18 cellular contexts compared by ENCODE assay signal in genomic region chr6:69880570-69880969, GRCh38. TPM values are rescaled to one million over a fixed set of nuclear protein-coding genes. Genes with fewer than 3 reads are reported as not detected.
DNase-seq lines count a peak whose midpoint lies in the region; ATAC-seq and TF ChIP-seq lines count a peak whose summit lies in the region.
"Had no signal": no experiment of that assay in that cellular context is flagged by ENCODE, and none has a peak within 500 bp of the region (broad histone marks: within the 10 kb centered on the region; RNA-seq: fewer than 3 reads in every experiment).

No MANE protein-coding gene starts in this region.

- no peak overlapping the region for H3K27ac ChIP-seq in SK-N-SH (ENCODE audit: low read depth in 2 of 2, low read length in 1 of 2)
- no peak overlapping the region for H3K27ac ChIP-seq in CD4-positive, alpha-beta memory T cell (ENCODE audit: low read depth, low read length)
- H3K27ac ChIP-seq: breast epithelium, heart right ventricle, neural progenitor cell had no signal

- DNase-seq in germinal center (ENCODE audit: low spot score) (peak; percentile 7), SK-N-SH (no peak)
- no peak for DNase-seq in CD4-positive, alpha-beta memory T cell
- no peak for DNase-seq in stimulated activated CD4-positive, alpha-beta T cell treated with anti-CD3 and anti-CD28 coated beads, Interleukin-4, amount 100 ng/mL, for 24 hours
- DNase-seq: activated CD4-positive, alpha-beta T cell treated with anti-CD3 and anti-CD28 coated beads, Interleukin-2, amount 50 U/mL, for 1 hour; activated T-cell treated with anti-CD3 and anti-CD28 coated beads, Interleukin-2, amount 50 U/mL, for 1 hour; heart right ventricle; NCI-H1105 treated with DMSO at 0.1 percent for 48 hours; SIG-M5 had no signal

- no peaks in the 10 kb centered on the region for H3K4me1 Mint-ChIP-seq in CD4-positive, alpha-beta memory T cell
- H3K4me1 Mint-ChIP-seq: neural progenitor cell had no signal

- no peak overlapping the region for H3K4me3 Mint-ChIP-seq in CD4-positive, alpha-beta memory T cell
- H3K4me3 Mint-ChIP-seq: activated naive CD8-positive, alpha-beta T cell; neural progenitor cell had no signal

- TF ChIP-seq RAD21 in SK-N-SH (IDR thresholded peaks at IDR 0.05; ENCODE audit: low read length): no peak

- intact Hi-C loops in CD4-positive, alpha-beta memory T cell (cut with micrococcal nuclease): no loop called here

- H3K79me2 ChIP-seq in SK-N-SH (ENCODE audit: insufficient read depth): no peaks in the 10 kb centered on the region

- peaks cover 0 to 4% of the 10 kb centered on the region in 2 experiments; a peak in 1 of 4 replicates for H3K4me1 ChIP-seq in SK-N-SH (ENCODE audit: control insufficient read depth in 1 of 2, insufficient read depth in 2 of 2, low read depth in 1 of 2, low read length in 1 of 2)
- no peaks in the 10 kb centered on the region for H3K4me1 ChIP-seq in CD4-positive, alpha-beta memory T cell (ENCODE audit: insufficient read depth, low read length)
- H3K4me1 ChIP-seq: breast epithelium, heart right ventricle, neural progenitor cell had no signal

- CTCF ChIA-PET in SK-N-SH (lab: Yijun Ruan, JAX): interaction anchor here (1.5 to 2.0 kb wide), 2 partner anchors 9 to 46 kb away, joined by 5 read pairs; no protein-coding TSS in a partner anchor
- CTCF ChIA-PET in CD4-positive, alpha-beta memory T cell (lab: Charles Lee; ENCODE audit: partially characterized antibody): no interaction called here

- 76% methylated on average over 3 of the region's 3 CpGs for WGBS in SK-N-SH (ENCODE audit: low lambda C conversion rate)

- no peaks in the 10 kb centered on the region for H3K9me2 ChIP-seq in SK-N-SH

- POLR2A ChIA-PET in SK-N-SH (lab: Yijun Ruan, JAX): no interaction called here
- POLR2A ChIA-PET in CD4-positive, alpha-beta memory T cell (lab: Charles Lee; ENCODE audit: partially characterized antibody): no interaction called here

- H3K27me3 Mint-ChIP-seq in CD4-positive, alpha-beta memory T cell: peaks cover 6 to 11% of the 10 kb centered on the region in 2 donors

- no peak overlapping the region for H2AFZ ChIP-seq in SK-N-SH (ENCODE audit: low read depth)
- H2AFZ ChIP-seq: neural progenitor cell had no signal

- TF ChIP-seq CTCF in SK-N-SH (IDR thresholded peaks at IDR 0.05): no peak

- no peak for TF ChIP-seq EP300 in SK-N-SH (IDR thresholded peaks at IDR 0.05; ENCODE audit: borderline replicate concordance in 1 of 2, low read depth in 1 of 2, low read length in 1 of 2)

- H3K36me3 Mint-ChIP-seq in CD4-positive, alpha-beta memory T cell: no peaks in the 10 kb centered on the region
- H3K36me3 Mint-ChIP-seq: neural progenitor cell had no signal

- no peaks in the 10 kb centered on the region for H3K27me3 ChIP-seq in SK-N-SH (ENCODE audit: insufficient read depth)
- H3K27me3 ChIP-seq in CD4-positive, alpha-beta memory T cell (ENCODE audit: insufficient read depth, low read length): no peaks in the 10 kb centered on the region
- H3K27me3 ChIP-seq: breast epithelium, heart right ventricle, neural progenitor cell had no signal

- no peaks in the 10 kb centered on the region for H3K9me3 ChIP-seq in SK-N-SH
- H3K9me3 ChIP-seq in CD4-positive, alpha-beta memory T cell (ENCODE audit: control insufficient read depth in 1 of 2, low read length in 2 of 2): no peaks in the 10 kb centered on the region
- H3K9me3 ChIP-seq: breast epithelium, heart right ventricle had no signal

- no peak overlapping the region for H3K27ac Mint-ChIP-seq in CD4-positive, alpha-beta memory T cell
- H3K27ac Mint-ChIP-seq: activated naive CD8-positive, alpha-beta T cell; neural progenitor cell had no signal

- H3K36me3 ChIP-seq in SK-N-SH (replicated peaks in 1 of 2; ENCODE audit: control insufficient read depth in 1 of 2, insufficient read depth in 2 of 2, low read length in 1 of 2): no peaks in the 10 kb centered on the region
- H3K36me3 ChIP-seq in CD4-positive, alpha-beta memory T cell (ENCODE audit: insufficient read depth, low read length): no peaks in the 10 kb centered on the region
- H3K36me3 ChIP-seq: breast epithelium, heart right ventricle, neural progenitor cell had no signal

- H3K9ac ChIP-seq in SK-N-SH: no peak overlapping the region
- H3K9ac ChIP-seq: KMS-11, neural progenitor cell had no signal

- H3K4me3 ChIP-seq in SK-N-SH (ENCODE audit: low read depth in 2 of 2, low read length in 1 of 2): no peak overlapping the region
- no peak overlapping the region for H3K4me3 ChIP-seq in CD4-positive, alpha-beta memory T cell (ENCODE audit: low read length in 2 of 2)
- H3K4me3 ChIP-seq: breast epithelium, heart right ventricle, neural progenitor cell had no signal

- H4K20me1 ChIP-seq in SK-N-SH (ENCODE audit: insufficient read depth): no peaks in the 10 kb centered on the region

- no peaks in the 10 kb centered on the region for H3K9me3 Mint-ChIP-seq in CD4-positive, alpha-beta memory T cell
- H3K9me3 Mint-ChIP-seq: neural progenitor cell had no signal

- ATAC-seq in GM18517 (IDR thresholded peaks at IDR 0.05; ENCODE audit: unreplicated experiment) (peak; percentile 41), GM21529 (IDR thresholded peaks at IDR 0.05; ENCODE audit: unreplicated experiment) (peak; percentile 37), HG03354 (IDR thresholded peaks at IDR 0.05; ENCODE audit: poor library complexity, severe bottlenecking, unreplicated experiment) (peak; percentile 40), HG03097 (IDR thresholded peaks at IDR 0.05; ENCODE audit: low FRiP score, unreplicated experiment) (no peak)
- ATAC-seq: heart right ventricle had no signal

- H3K4me2 ChIP-seq in SK-N-SH: no peak overlapping the region
- H3K4me2 ChIP-seq: KMS-11, neural progenitor cell had no signal

- no peaks in the 10 kb centered on the region for H3F3A ChIP-seq in SK-N-SH (replicated peaks; ENCODE audit: insufficient read depth)

TF ChIP-seq in SK-N-SH, 30 proteins besides CTCF, POLR2A, EP300 and RAD21:
- TF ChIP-seq RXRA (IDR thresholded peaks at IDR 0.05; ENCODE audit: borderline replicate concordance, low read depth) (no peak), YY1 (IDR thresholded peaks at IDR 0.05; ENCODE audit: low read depth) (no peak), MAX (IDR thresholded peaks at IDR 0.05; ENCODE audit: low read depth) (no peak), TEAD4 (IDR thresholded peaks at IDR 0.05; ENCODE audit: borderline replicate concordance, insufficient read depth) (no peak), RFX5 (IDR thresholded peaks at IDR 0.05; ENCODE audit: low read length) (no peak), NRF1 (IDR thresholded peaks at IDR 0.05; ENCODE audit: low read depth, low read length) (no peak), USF2 (IDR thresholded peaks at IDR 0.05; ENCODE audit: borderline replicate concordance, low read depth, low read length) (no peak), REST (IDR thresholded peaks at IDR 0.05; ENCODE audit: low read depth, low read length) (no peak), POLR2AphosphoS5 (IDR thresholded peaks at IDR 0.05; ENCODE audit: low read depth, low read length) (no peak), TAF1 (IDR thresholded peaks at IDR 0.05; ENCODE audit: borderline replicate concordance, low read depth, low read length) (no peak), FOSL2 (IDR thresholded peaks at IDR 0.05; ENCODE audit: borderline replicate concordance, low read depth) (no peak), ELF1 (IDR thresholded peaks at IDR 0.05) (no peak)

RNA-seq across cellular contexts. Expression of gene COL19A1, which starts 14.2 kb away (rescaled TPM):
- polyA plus RNA-seq in SK-N-SH (2012; rRNA removed): 0.10 and 0.15 TPM in 2 replicates
- polyA plus RNA-seq in SK-N-SH (2012; cell fraction: cytosol; rRNA removed): 0.09 and 0.16 TPM in 2 replicates
- 0.12 and 0.24 TPM in 2 replicates for polyA plus RNA-seq in SK-N-SH (2012; cell fraction: nucleus; rRNA removed)
- total RNA-seq in CD4-positive, alpha-beta memory T cell: not detected
- polyA plus RNA-seq in CD4-positive, alpha-beta memory T cell: under 1 TPM in 1 of 2 donors, not detected in 1; 0.02 TPM
- polyA plus RNA-seq: keratinocyte had no signal
